In genomic region chr5:135031813-135032612, GRCh38 we compare ENCODE assay signal across 8 cellular contexts. TPM values are rescaled to one million over a fixed set of nuclear protein-coding genes. Genes with fewer than 3 reads are reported as not detected.
DNase-seq lines count a peak whose midpoint lies in the region; ATAC-seq and TF ChIP-seq lines count a peak whose summit lies in the region.
"Had no signal": no experiment of that assay in that cellular context is flagged by ENCODE, and none has a peak within 500 bp of the region (broad histone marks: within the 10 kb centered on the region; RNA-seq: fewer than 3 reads in every experiment).

No MANE protein-coding gene starts in this region.

- H3K27me3 ChIP-seq in GM23338 (ENCODE audit: insufficient read depth) (peaks cover 99% of the 10 kb centered on the region), OCI-LY3 (ENCODE audit: low read depth, low read length) (no peaks in the 10 kb centered on the region), prostate gland (replicated peaks; ENCODE audit: insufficient read depth) (peaks cover 5% of the 10 kb centered on the region)

- intact Hi-C loops in prostate gland (cut with DNase I) = no loop called here

- peak overlapping the region; percentile 80 for H3K4me2 ChIP-seq in GM23338
- peak overlapping the region; percentile 94 for H3K4me2 ChIP-seq in OCI-LY3 (ENCODE audit: low read length)

- H3K9me3 ChIP-seq in OCI-LY3 (ENCODE audit: insufficient read depth, low read length) (no peaks in the 10 kb centered on the region), prostate gland (no peaks in the 10 kb centered on the region)

- H3K4me3 ChIP-seq in GM23338 = peak overlapping the region; percentile 55
- H3K4me3 ChIP-seq in OCI-LY3 (ENCODE audit: low read length) = peak overlapping the region; percentile 100
- peak overlapping the region; percentile 48 to 57 for H3K4me3 ChIP-seq in prostate gland

- H3K36me3 ChIP-seq in GM23338 (ENCODE audit: insufficient read depth) = no peaks in the 10 kb centered on the region
- no peaks in the 10 kb centered on the region for H3K36me3 ChIP-seq in OCI-LY3 (replicated peaks; ENCODE audit: low read depth, low read length)
- H3K36me3 ChIP-seq in prostate gland = no peaks in the 10 kb centered on the region

- H2AFZ ChIP-seq in GM23338 (no peak overlapping the region), OCI-LY3 (ENCODE audit: low read depth, low read length) (peak overlapping the region; percentile 46; the same call in 1 of the 2 replicates)

- peaks cover 10% of the 10 kb centered on the region; the same call in 2 of the 3 replicates for H3K9me3 Mint-ChIP-seq in GM23338

- peaks cover 36% of the 10 kb centered on the region for H3K4me1 Mint-ChIP-seq in GM23338

- H3K27me3 Mint-ChIP-seq in GM23338 (ENCODE audit: insufficient read depth, low read depth, poor library complexity) = peaks cover 92% of the 10 kb centered on the region

- TF ChIP-seq CTCF in GM23338 (conservative IDR thresholded peaks at IDR 0.05; ENCODE audit: low read depth in 2 of 2) (no peak), OCI-LY3 (IDR thresholded peaks at IDR 0.05; ENCODE audit: low read depth, low read length) (no peak), prostate gland (IDR thresholded peaks at IDR 0.05) (no peak)

- no peak for TF ChIP-seq POLR2A in prostate gland (IDR thresholded peaks at IDR 0.05)

- H3K27ac ChIP-seq in GM23338 (ENCODE audit: low read depth) (no peak overlapping the region), OCI-LY3 (ENCODE audit: low read length) (peak overlapping the region; percentile 70), epithelial cell of prostate (peak overlapping the region; percentile 94), prostate gland (peak overlapping the region; percentile 74 to 81)

- peaks cover 13% of the 10 kb centered on the region for H3F3A ChIP-seq in GM23338 (replicated peaks; ENCODE audit: low read depth)

- peaks cover 20% of the 10 kb centered on the region for H4K20me1 ChIP-seq in GM23338 (replicated peaks; ENCODE audit: insufficient read depth)
- H4K20me1 ChIP-seq in OCI-LY3 (ENCODE audit: insufficient read depth, low read length) = 0 out of 2 replicates have a peak, but pooled peaks cover 3% of the 10 kb centered on the region

- H3K9me2 ChIP-seq in GM23338 (ENCODE audit: insufficient read depth) = no peaks in the 10 kb centered on the region

- peak overlapping the region; percentile 100 for H3K9ac ChIP-seq in OCI-LY3 (ENCODE audit: low read length)

- H3K79me2 ChIP-seq in GM23338 (replicated peaks; ENCODE audit: insufficient read depth) (no peaks in the 10 kb centered on the region), OCI-LY3 (ENCODE audit: low read length) (peaks cover 45% of the 10 kb centered on the region)

- H3K27ac Mint-ChIP-seq in GM23338 = no peak overlapping the region

- ATAC-seq in GM23338 = no peak
- ATAC-seq in HG03139 (IDR thresholded peaks at IDR 0.05; ENCODE audit: unreplicated experiment) = no peak

- H3K36me3 Mint-ChIP-seq in GM23338 (ENCODE audit: low read depth) = peaks cover 4% of the 10 kb centered on the region; the same call in 1 of the 3 replicates

- no peak for DNase-seq in GM23338 (ENCODE audit: low spot score)
- DNase-seq in epithelial cell of prostate (ENCODE audit: low read depth, low spot score) = no peak
- DNase-seq in prostate gland (ENCODE audit: low spot score) = no peak
- no peak for DNase-seq in iPS-NIHi11 (ENCODE audit: low spot score)
- no peak for DNase-seq in activated CD4-positive, alpha-beta T cell treated with anti-CD3 and anti-CD28 coated beads, Interleukin-2, amount 50 U/mL, for 48 hours
- DNase-seq: hypothalamus had no signal

- WGBS in prostate gland = 52% methylated on average over 12 of the region's 12 CpGs

- peak overlapping the region; percentile 66 for H3K4me3 Mint-ChIP-seq in GM23338

- H3K4me1 ChIP-seq in GM23338 (ENCODE audit: insufficient read depth) (peaks cover 44% of the 10 kb centered on the region; the same call in 1 of the 2 replicates), OCI-LY3 (ENCODE audit: low read length) (peaks cover 12% of the 10 kb centered on the region), prostate gland (replicated peaks) (no peaks in the 10 kb centered on the region)

TF ChIP-seq in GM23338, 12 proteins besides CTCF, POLR2A, EP300 and RAD21:
- TF ChIP-seq POLR2AphosphoS5 (IDR thresholded peaks at IDR 0.05; ENCODE audit: low read depth) (no peak), EZH2phosphoT487 (IDR thresholded peaks at IDR 0.05; ENCODE audit: unreplicated experiment) (peak; percentile 58), ZNF114 (CRISPR knock-in tag; IDR thresholded peaks at IDR 0.05) (no peak), NANOG (IDR thresholded peaks at IDR 0.05; ENCODE audit: borderline replicate concordance) (no peak), EZH2 (IDR thresholded peaks at IDR 0.05; ENCODE audit: low read depth, unreplicated experiment) (peak; percentile 87)

RNA-seq across cellular contexts. Expression of gene PITX1, which starts 2.0 kb away (rescaled TPM):
- total RNA-seq in GM23338 (2014; rRNA removed; shearing (Covaris generic)) = not detected in 2 replicates
- polyA plus RNA-seq in GM23338 (2016; fragmentation: Nextera tagmentation; extraction: Ambion mirVana) = not detected in 2 replicates
- total RNA-seq in prostate gland = 10 to 100 TPM in 1 of 2 donors, 1 to 10 TPM in 1; 6.8 to 50.6 TPM
